ENCODE assay signal across 28 cellular contexts in genomic region chr3:136844726-136845125, GRCh38.
"Had no signal": no experiment of that assay in that cellular context is flagged by ENCODE, and none has a peak within 500 bp of the region (broad histone marks: within the 10 kb centered on the region; RNA-seq: fewer than 3 reads in every experiment).

No MANE protein-coding gene starts in this region.

- H3K4me3 ChIP-seq: coronary artery, gastrocnemius medialis, heart left ventricle had no signal

- H3K27me3 Mint-ChIP-seq: activated CD8-positive, alpha-beta T cell treated with anti-CD3 and anti-CD28 coated beads for 36 hours; activated naive CD8-positive, alpha-beta T cell; activated T-helper 17 cell treated with anti-CD3 and anti-CD28 coated beads, Interleukin-2, amount 50 U/mL, for 72 hours; central memory CD8-positive, alpha-beta T cell; dendritic cell treated with granulocyte-macrophage colony-stimulating factor and Interleukin-4, amounts not matched to agents 40 ng/mL and 50 ng/mL, for 4 days; effector memory CD8-positive, alpha-beta T cell had no signal

- H3K27ac ChIP-seq: brain microvascular endothelial cell, coronary artery, foreskin keratinocyte, gastrocnemius medialis, heart left ventricle had no signal

- H3K4me1 ChIP-seq: foreskin keratinocyte had no signal

- H3K4me3 Mint-ChIP-seq: activated CD8-positive, alpha-beta T cell treated with anti-CD3 and anti-CD28 coated beads for 36 hours; activated naive CD8-positive, alpha-beta T cell; activated T-cell treated with anti-CD3 and anti-CD28 coated beads, Interleukin-2, amount 50 U/mL, for 4 hours; activated T-helper 17 cell treated with anti-CD3 and anti-CD28 coated beads, Interleukin-2, amount 50 U/mL, for 72 hours; central memory CD8-positive, alpha-beta T cell; dendritic cell treated with granulocyte-macrophage colony-stimulating factor and Interleukin-4, amounts not matched to agents 40 ng/mL and 50 ng/mL, for 4 days; effector memory CD8-positive, alpha-beta T cell had no signal

- DNase-seq: activated CD4-positive, alpha-beta T cell treated with anti-CD3 and anti-CD28 coated beads for 4 hours; activated CD4-positive, alpha-beta T cell treated with anti-CD3 and anti-CD28 coated beads, Interleukin-2, amount 50 U/mL, for 1 hour; activated CD4-positive, alpha-beta T cell treated with anti-CD3 and anti-CD28 coated beads, Interleukin-2, amount 50 U/mL, for 48 hours; activated CD4-positive, CD25-positive, alpha-beta regulatory T cell; activated CD4-positive, CD25-positive, alpha-beta regulatory T cell treated with anti-CD3 and anti-CD28 coated beads, Interleukin-2, amount 50 U/mL, for 72 hours; activated CD8-positive, alpha-beta memory T cell treated with anti-CD3 and anti-CD28 coated beads for 24 hours; activated CD8-positive, alpha-beta T cell treated with anti-CD3 and anti-CD28 coated beads for 36 hours; activated effector memory CD4-positive, alpha-beta T cell treated with Interleukin-2 at 50 U/mL for 16 hours; activated gamma-delta T cell treated with Interleukin-2 at 50 U/mL for 16 hours; activated naive CD4-positive, alpha-beta T cell treated with anti-CD3 and anti-CD28 coated beads, Interleukin-2, amount 50 U/mL, for 16 hours; activated naive CD4-positive, alpha-beta T cell treated with Interleukin-2 at 50 U/mL for 16 hours; activated T-cell treated with anti-CD3 and anti-CD28 coated beads, Interleukin-2, amount 50 U/mL, for 4 hours; amniotic stem cell; anterior cingulate cortex; brain microvascular endothelial cell; effector CD4-positive, alpha-beta T cell; effector memory CD8-positive, alpha-beta T cell; foreskin keratinocyte; gastrocnemius medialis; glutamatergic neuron; heart left ventricle; T-helper 2 cell had no signal

- H3K36me3 ChIP-seq: brain microvascular endothelial cell, gastrocnemius medialis had no signal

- H3K9me3 Mint-ChIP-seq: activated CD8-positive, alpha-beta T cell treated with anti-CD3 and anti-CD28 coated beads for 36 hours; activated T-cell treated with anti-CD3 and anti-CD28 coated beads, Interleukin-2, amount 50 U/mL, for 4 hours; activated T-helper 17 cell treated with anti-CD3 and anti-CD28 coated beads, Interleukin-2, amount 50 U/mL, for 72 hours; central memory CD8-positive, alpha-beta T cell; dendritic cell treated with granulocyte-macrophage colony-stimulating factor and Interleukin-4, amounts not matched to agents 40 ng/mL and 50 ng/mL, for 4 days; effector memory CD8-positive, alpha-beta T cell had no signal

- H3K27me3 ChIP-seq: brain microvascular endothelial cell, foreskin keratinocyte, gastrocnemius medialis, heart left ventricle had no signal

- H3K9me3 ChIP-seq: gastrocnemius medialis, heart left ventricle had no signal

- H3K27ac Mint-ChIP-seq: activated CD8-positive, alpha-beta T cell treated with anti-CD3 and anti-CD28 coated beads for 36 hours; activated naive CD8-positive, alpha-beta T cell; activated T-helper 17 cell treated with anti-CD3 and anti-CD28 coated beads, Interleukin-2, amount 50 U/mL, for 72 hours; dendritic cell treated with granulocyte-macrophage colony-stimulating factor and Interleukin-4, amounts not matched to agents 40 ng/mL and 50 ng/mL, for 4 days had no signal

- ATAC-seq: activated CD8-positive, alpha-beta T cell treated with anti-CD3 and anti-CD28 coated beads for 36 hours; activated T-cell treated with anti-CD3 and anti-CD28 coated beads, Interleukin-2, amount 50 U/mL, for 4 hours; activated T-helper 17 cell treated with anti-CD3 and anti-CD28 coated beads, Interleukin-2, amount 50 U/mL, for 72 hours; effector memory CD8-positive, alpha-beta T cell; esophagus mucosa; foreskin keratinocyte; gastrocnemius medialis; heart left ventricle had no signal
